15 cellular contexts compared by ENCODE assay signal in genomic region chr6:168497381-168497780, GRCh38. TPM values are rescaled to one million over a fixed set of nuclear protein-coding genes. Genes with fewer than 3 reads are reported as not detected.
DNase-seq lines count a peak whose midpoint lies in the region; TF ChIP-seq lines count a peak whose summit lies in the region.
"Had no signal": no experiment of that assay in that cellular context is flagged by ENCODE, and none has a peak within 500 bp of the region (broad histone marks: within the 10 kb centered on the region; RNA-seq: fewer than 3 reads in every experiment).

No MANE protein-coding gene starts in this region.

- H3K4ac ChIP-seq in neuronal stem cell (ENCODE audit: low read length): no peak overlapping the region

- peak; percentile 69 for DNase-seq in chondrocyte (ENCODE audit: low spot score)
- no peak for DNase-seq in neuronal stem cell (ENCODE audit: low spot score)
- DNase-seq in NCI-H1694 treated with DMSO at 0.1 percent for 48 hours (lab: John Stamatoyannopoulos, UW): no peak
- DNase-seq in GOT3 (lab: John Stamatoyannopoulos, UW): no peak
- DNase-seq in islet precursor cell: no peak
- DNase-seq: C1 segment of cervical spinal cord; Calu3; CD4-positive, alpha-beta memory T cell; COR-L47; DMS53; GF-D8 had no signal

- H3K79me1 ChIP-seq in neuronal stem cell (ENCODE audit: low read depth, low read length): no peaks in the 10 kb centered on the region

- peaks cover 7% of the 10 kb centered on the region for H3K4me1 Mint-ChIP-seq in chondrocyte (ENCODE audit: low read depth)
- H3K4me1 Mint-ChIP-seq: CD4-positive, alpha-beta memory T cell had no signal

- H3K9me3 ChIP-seq in mesodermal cell (ENCODE audit: control insufficient read depth, low read length) (no peaks in the 10 kb centered on the region), neuronal stem cell (replicated peaks in 1 of 2; ENCODE audit: control insufficient read depth in 2 of 2, insufficient read depth in 1 of 2, low read depth in 1 of 2, low read length in 2 of 2) (no peaks in the 10 kb centered on the region)

- peak overlapping the region; percentile 31 for H3K23ac ChIP-seq in neuronal stem cell (ENCODE audit: low read depth, low read length, poor library complexity)

- H3K27me3 ChIP-seq in neuronal stem cell (ENCODE audit: control insufficient read depth in 3 of 3, insufficient read depth in 3 of 3, low read depth in 1 of 3, low read length in 3 of 3): no peaks in the 10 kb centered on the region

- no peak overlapping the region for H4K8ac ChIP-seq in neuronal stem cell (ENCODE audit: low read depth, low read length)

- H3K4me1 ChIP-seq in mesodermal cell (ENCODE audit: control insufficient read depth, insufficient read depth, low read length, poor library complexity, severe bottlenecking) (no peaks in the 10 kb centered on the region), neuronal stem cell (ENCODE audit: control insufficient read depth in 2 of 2, insufficient read depth in 1 of 2, low read depth in 1 of 2, low read length in 2 of 2) (no peaks in the 10 kb centered on the region)

- H3K36me3 ChIP-seq in mesodermal cell (ENCODE audit: control insufficient read depth, insufficient read depth, low read length) (no peaks in the 10 kb centered on the region), neuronal stem cell (replicated peaks in 1 of 2; ENCODE audit: control insufficient read depth in 2 of 2, insufficient read depth in 2 of 2, low read length in 2 of 2) (no peaks in the 10 kb centered on the region)

- no peak for TF ChIP-seq CTCF in chondrocyte (IDR thresholded peaks at IDR 0.05)

- no peaks in the 10 kb centered on the region for H3K9me3 Mint-ChIP-seq in chondrocyte (ENCODE audit: low read depth)

- H3K4me2 ChIP-seq in neuronal stem cell (ENCODE audit: insufficient read depth, low read length, poor library complexity, severe bottlenecking): no peak overlapping the region

- H2AK5ac ChIP-seq in neuronal stem cell (ENCODE audit: low read depth, low read length): peak overlapping the region; percentile 54

- H3K18ac ChIP-seq in neuronal stem cell (ENCODE audit: low read length): peak overlapping the region; percentile 54

- peaks cover 11% of the 10 kb centered on the region for H3K36me3 Mint-ChIP-seq in chondrocyte (ENCODE audit: low read depth)
- H3K36me3 Mint-ChIP-seq: CD4-positive, alpha-beta memory T cell had no signal

- H3K27ac Mint-ChIP-seq in chondrocyte (ENCODE audit: unreplicated experiment): no peak overlapping the region
- H3K27ac Mint-ChIP-seq: CD4-positive, alpha-beta memory T cell had no signal

- no peak overlapping the region for H2BK5ac ChIP-seq in neuronal stem cell (ENCODE audit: low read length)

- no peak overlapping the region for H2BK15ac ChIP-seq in neuronal stem cell (ENCODE audit: low read length)

- H3K27ac ChIP-seq in mesodermal cell (ENCODE audit: low read depth, low read length, severe bottlenecking) (peak overlapping the region; percentile 36), neuronal stem cell (replicated peaks; ENCODE audit: low read length) (no peak overlapping the region)

- H4K91ac ChIP-seq in neuronal stem cell (ENCODE audit: low read depth, low read length, poor library complexity): no peak overlapping the region

- no peak overlapping the region for H2AFZ ChIP-seq in neuronal stem cell (ENCODE audit: low read length)

- no peak overlapping the region for H2BK120ac ChIP-seq in neuronal stem cell (ENCODE audit: low read depth, low read length)

- H3K4me3 Mint-ChIP-seq in chondrocyte (ENCODE audit: unreplicated experiment): no peak overlapping the region
- H3K4me3 Mint-ChIP-seq: CD4-positive, alpha-beta memory T cell had no signal

- no peak overlapping the region for H2BK12ac ChIP-seq in neuronal stem cell (ENCODE audit: low read length)

- H3K9ac ChIP-seq in neuronal stem cell (ENCODE audit: low read depth, low read length, poor library complexity): no peak overlapping the region

- no peak overlapping the region for H3K4me3 ChIP-seq in mesodermal cell (ENCODE audit: extremely low read depth, insufficient read depth, low read length, poor library complexity, severe bottlenecking)
- no peak overlapping the region for H3K4me3 ChIP-seq in neuronal stem cell (ENCODE audit: low read length in 2 of 2)

- peaks cover 15% of the 10 kb centered on the region for H3K27me3 Mint-ChIP-seq in chondrocyte (ENCODE audit: low read depth)
- H3K27me3 Mint-ChIP-seq: CD4-positive, alpha-beta memory T cell had no signal

- no peak overlapping the region for H3K14ac ChIP-seq in neuronal stem cell (ENCODE audit: low read length)

- WGBS in mesodermal cell (ENCODE audit: insufficient coverage in 2 of 2), 2 experiments: 90 to 93% methylated on average over 13 to 15 of the region's 15 CpGs
- WGBS in neuronal stem cell (ENCODE audit: extremely low coverage in 2 of 2, insufficient read length in 2 of 2, insufficient replicate concordance in 1 of 2), 2 donors: no CpG with 5 or more reads among the region's 15 CpGs

RNA-seq across cellular contexts. Expression of gene SMOC2, which starts 56.4 kb away (rescaled TPM):
- 56.3 to 148 TPM (median 145 TPM) in 3 replicates for total RNA-seq in chondrocyte
- 3.2 TPM for polyA plus RNA-seq in mesodermal cell (2013, experiment 1 of 2)
- 3.2 TPM for polyA plus RNA-seq in mesodermal cell (2013, experiment 2 of 2)
- polyA plus RNA-seq in neuronal stem cell (2013, experiment 1 of 2): 0.20 TPM
- polyA plus RNA-seq in neuronal stem cell (2013, experiment 2 of 2): 0.11 TPM
- total RNA-seq: A172; CD4-positive, alpha-beta memory T cell; Daoy had no signal
- polyA plus RNA-seq: BJ; CD4-positive, alpha-beta memory T cell had no signal
